25 cellular contexts compared by ENCODE assay signal in the genomic region with DNA sequence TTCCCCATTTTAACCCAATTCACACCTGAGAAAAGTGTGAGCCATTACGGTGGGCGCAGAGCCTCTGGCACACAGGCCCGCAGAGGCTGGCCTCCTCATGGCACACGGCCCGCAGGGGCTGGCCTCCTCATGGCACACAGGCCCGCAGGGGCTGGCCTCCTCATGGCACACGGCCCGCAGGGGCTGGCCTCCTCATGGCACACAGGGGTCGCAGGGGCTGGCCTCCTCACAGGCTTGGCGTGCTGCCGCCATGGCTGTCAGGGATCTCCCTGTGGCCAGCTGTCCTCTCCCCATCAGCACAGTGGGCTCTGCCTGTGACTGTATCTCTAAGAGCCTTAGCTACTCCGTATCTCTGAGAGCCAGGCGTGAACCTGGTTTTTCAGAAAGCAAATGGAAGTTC.
"Had no signal": no experiment of that assay in that cellular context is flagged by ENCODE, and none has a peak within 500 bp of the region (broad histone marks: within the 10 kb centered on the region; RNA-seq: fewer than 3 reads in every experiment).

No MANE protein-coding gene starts in this region.

- H3K36me3 ChIP-seq: esophagus muscularis mucosa, gastroesophageal sphincter, heart left ventricle, left lung, neural progenitor cell, sigmoid colon, spleen, thoracic aorta, tibial nerve, upper lobe of left lung had no signal

- H3K27ac Mint-ChIP-seq: mesothelial cell of epicardium; stimulated activated naive B cell treated with anti-CD40 and anti-IgM and Interleukin-4, amounts not matched to agents 10 μg/mL and 1 μg/mL and 100 μg/mL, for 72 hours; stimulated activated naive CD8-positive, alpha-beta T cell treated with anti-CD3 and anti-CD28 coated beads, Interleukin-15, Interleukin-2, amounts not matched to agents 100 ng/mL and 50 ng/mL, for 24 hours had no signal

- H3K4me3 Mint-ChIP-seq: mesothelial cell of epicardium; naive thymus-derived CD4-positive, alpha-beta T cell; stimulated activated naive B cell treated with anti-CD40 and anti-IgM and Interleukin-4, amounts not matched to agents 10 μg/mL and 1 μg/mL and 100 μg/mL, for 72 hours; stimulated activated naive CD8-positive, alpha-beta T cell treated with anti-CD3 and anti-CD28 coated beads, Interleukin-15, Interleukin-2, amounts not matched to agents 100 ng/mL and 50 ng/mL, for 24 hours had no signal

- H3K9me3 ChIP-seq: esophagus muscularis mucosa, gastroesophageal sphincter, heart left ventricle, left lung, mucosa of descending colon, sigmoid colon, spleen, thoracic aorta, tibial nerve, upper lobe of left lung had no signal

- H3K27me3 ChIP-seq: esophagus muscularis mucosa, gastroesophageal sphincter, heart left ventricle, neural progenitor cell, sigmoid colon, tibial nerve, upper lobe of left lung had no signal

- H3K9me3 Mint-ChIP-seq: mesothelial cell of epicardium; naive thymus-derived CD4-positive, alpha-beta T cell; neural progenitor cell; stimulated activated naive B cell treated with anti-CD40 and anti-IgM and Interleukin-4, amounts not matched to agents 10 μg/mL and 1 μg/mL and 100 μg/mL, for 72 hours; stimulated activated naive CD8-positive, alpha-beta T cell treated with anti-CD3 and anti-CD28 coated beads, Interleukin-15, Interleukin-2, amounts not matched to agents 100 ng/mL and 50 ng/mL, for 24 hours had no signal

- H3K4me1 ChIP-seq: foreskin keratinocyte, tibial nerve had no signal

- H3K4me3 ChIP-seq: coronary artery, esophagus muscularis mucosa, gastroesophageal sphincter, heart left ventricle, hepatocyte, left lung, mucosa of descending colon, neural progenitor cell, sigmoid colon, skin epidermis, spleen, thoracic aorta, tibial nerve, upper lobe of left lung had no signal

- H3K27ac ChIP-seq: coronary artery, esophagus muscularis mucosa, foreskin keratinocyte, gastroesophageal sphincter, heart left ventricle, hepatocyte, left lung, neural progenitor cell, sigmoid colon, skin epidermis, spleen, thoracic aorta, tibial nerve, upper lobe of left lung had no signal

- ATAC-seq: foreskin keratinocyte; gastroesophageal sphincter; heart left ventricle; left lung; mucosa of descending colon; naive thymus-derived CD4-positive, alpha-beta T cell; stimulated activated naive B cell treated with anti-CD40 and anti-IgM and Interleukin-4, amounts not matched to agents 10 μg/mL and 1 μg/mL and 100 μg/mL, for 72 hours had no signal

- H3K27me3 Mint-ChIP-seq: stimulated activated naive B cell treated with anti-CD40 and anti-IgM and Interleukin-4, amounts not matched to agents 10 μg/mL and 1 μg/mL and 100 μg/mL, for 72 hours; stimulated activated naive CD8-positive, alpha-beta T cell treated with anti-CD3 and anti-CD28 coated beads, Interleukin-15, Interleukin-2, amounts not matched to agents 100 ng/mL and 50 ng/mL, for 24 hours had no signal

- H3K4me1 Mint-ChIP-seq: naive thymus-derived CD4-positive, alpha-beta T cell had no signal

- H3K36me3 Mint-ChIP-seq: mesothelial cell of epicardium; naive thymus-derived CD4-positive, alpha-beta T cell; neural progenitor cell; stimulated activated naive B cell treated with anti-CD40 and anti-IgM and Interleukin-4, amounts not matched to agents 10 μg/mL and 1 μg/mL and 100 μg/mL, for 72 hours had no signal

- DNase-seq: dermis blood vessel endothelial cell; effector memory CD4-positive, alpha-beta T cell; foreskin keratinocyte; heart left ventricle; kidney; left lung; mesenchymal stem cell; mucosa of descending colon; naive thymus-derived CD4-positive, alpha-beta T cell; nucleus accumbens; retina; sigmoid colon; spleen; stimulated activated naive B cell treated with anti-CD40 and anti-IgM and Interleukin-4, amounts not matched to agents 10 μg/mL and 1 μg/mL and 100 μg/mL, for 72 hours had no signal
